Comparison of ENCODE assay signal across 28 cellular contexts in genomic region chr6:140905050-140905449, GRCh38.
"Had no signal": no experiment of that assay in that cellular context is flagged by ENCODE, and none has a peak within 500 bp of the region (broad histone marks: within the 10 kb centered on the region; RNA-seq: fewer than 3 reads in every experiment).

No MANE protein-coding gene starts in this region.

- H3K4me3 ChIP-seq: ascending aorta, coronary artery, dorsolateral prefrontal cortex, gastrocnemius medialis, heart left ventricle had no signal

- DNase-seq: activated CD4-positive, alpha-beta memory T cell treated with anti-CD3 and anti-CD28 coated beads, Interleukin-2, amount 10 ng/mL, durations not matched to agents 7 days and 5 days; activated CD4-positive, alpha-beta T cell treated with anti-CD3 and anti-CD28 coated beads for 1 hour; activated CD4-positive, alpha-beta T cell treated with anti-CD3 and anti-CD28 coated beads for 4 hours; activated CD4-positive, alpha-beta T cell treated with anti-CD3 and anti-CD28 coated beads, Interleukin-2, amount 10 ng/mL, durations not matched to agents 7 days and 5 days; activated CD4-positive, alpha-beta T cell treated with anti-CD3 and anti-CD28 coated beads, Interleukin-2, amount 50 U/mL, for 4 hours; activated CD8-positive, alpha-beta memory T cell treated with anti-CD3 and anti-CD28 coated beads, Interleukin-2, amount 50 U/mL, for 48 hours; activated gamma-delta T cell; activated naive CD4-positive, alpha-beta T cell; activated naive CD4-positive, alpha-beta T cell treated with anti-CD3 and anti-CD28 coated beads, Interleukin-2, amount 10 ng/mL, durations not matched to agents 7 days and 5 days; activated naive CD8-positive, alpha-beta T cell treated with anti-CD3 and anti-CD28 coated beads, Interleukin-2, amount 10 ng/mL, durations not matched to agents 7 days and 5 days; activated T-cell treated with anti-CD3 and anti-CD28 coated beads for 4 hours; activated T-cell treated with anti-CD3 and anti-CD28 coated beads, Interleukin-2, amount 50 U/mL, for 24 hours; activated T-cell treated with anti-CD3 and anti-CD28 coated beads, Interleukin-2, amount 50 U/mL, for 72 hours; dorsolateral prefrontal cortex; effector memory CD4-positive, alpha-beta T cell; endodermal cell; foreskin fibroblast; gastrocnemius medialis; glutamatergic neuron; heart left ventricle; T-helper 2 cell had no signal

- H3K27me3 ChIP-seq: ascending aorta, dorsolateral prefrontal cortex, gastrocnemius medialis, heart left ventricle had no signal

- ATAC-seq: activated naive CD4-positive, alpha-beta T cell treated with anti-CD3 and anti-CD28 coated beads, Interleukin-2, amount 50 U/mL, for 72 hours; activated T-cell treated with anti-CD3 and anti-CD28 coated beads, Interleukin-2, amount 50 U/mL, for 72 hours; esophagus mucosa; gastrocnemius medialis; heart left ventricle; WTC11 had no signal

- H3K9me3 ChIP-seq: ascending aorta had no signal

- H3K27ac ChIP-seq: ascending aorta, coronary artery, dorsolateral prefrontal cortex, gastrocnemius medialis, heart left ventricle, VCaP had no signal

- H3K4me1 ChIP-seq: ascending aorta, gastrocnemius medialis, heart left ventricle had no signal

- FAIRE-seq: bronchial epithelial cell had no signal

- H3K36me3 ChIP-seq: ascending aorta, gastrocnemius medialis, heart left ventricle had no signal
